11 cellular contexts compared by ENCODE assay signal in the genomic region with DNA sequence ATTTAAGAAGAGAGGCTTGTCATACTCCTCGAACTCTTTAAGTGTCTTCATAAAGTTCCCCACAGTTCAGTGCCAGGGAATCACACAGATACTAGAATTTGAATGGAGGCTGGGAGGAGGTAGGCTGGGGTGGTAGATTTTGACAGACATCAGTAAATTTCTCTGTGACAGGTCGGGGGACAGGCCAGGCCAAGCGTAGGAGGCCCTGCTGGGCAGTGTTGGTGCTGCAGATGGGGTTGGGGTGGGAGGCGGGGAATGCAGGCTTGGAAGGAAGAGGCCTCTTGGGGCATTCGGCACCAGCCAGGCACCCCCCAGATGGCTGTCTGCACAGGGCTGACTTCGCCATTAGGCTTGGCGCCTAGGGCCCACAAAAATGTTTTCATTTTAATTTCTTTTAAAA.
A peak's percentile ranks its signal among the peaks of the same experiment; 100 is the strongest.
DNase-seq lines count a peak whose midpoint lies in the region; ATAC-seq and TF ChIP-seq lines count a peak whose summit lies in the region.
"Had no signal": no experiment of that assay in that cellular context is flagged by ENCODE, and none has a peak within 500 bp of the region (broad histone marks: within the 10 kb centered on the region; RNA-seq: fewer than 3 reads in every experiment).

No MANE protein-coding gene starts in this region.

- CTCF ChIA-PET in activated naive CD4-positive, alpha-beta T cell treated with anti-CD3 and anti-CD28 coated beads, Interleukin-2, amount 10 ng/mL, durations not matched to agents 7 days and 5 days (lab: Charles Lee): no interaction called here

- H3K27ac ChIP-seq in muscle layer of duodenum (ENCODE audit: low read length): peak overlapping the region; percentile 85
- peak overlapping the region; percentile 90 for H3K27ac ChIP-seq in uterus
- H3K27ac ChIP-seq: epithelial cell of prostate, VCaP had no signal

- peak; percentile 35 for TF ChIP-seq CTCF in endothelial cell (IDR thresholded peaks at IDR 0.05; ENCODE audit: unreplicated experiment)
- TF ChIP-seq CTCF in uterus (IDR thresholded peaks at IDR 0.05): peak in 1 of 4 experiments; percentile 17

- peaks cover 22 to 45% of the 10 kb centered on the region in 2 donors for H3K4me1 ChIP-seq in muscle layer of duodenum (ENCODE audit: control insufficient read depth in 1 of 2, insufficient read depth in 2 of 2, low read length in 2 of 2)
- peaks cover 14 to 16% of the 10 kb centered on the region in 2 donors for H3K4me1 ChIP-seq in uterus

- H3K27me3 ChIP-seq in muscle layer of duodenum (ENCODE audit: low read depth, low read length) (no peaks in the 10 kb centered on the region), uterus (no peaks in the 10 kb centered on the region)

- peaks cover 77% of the 10 kb centered on the region for H3K4me1 Mint-ChIP-seq in activated naive CD4-positive, alpha-beta T cell treated with anti-CD3 and anti-CD28 coated beads, Interleukin-2, amount 50 U/mL, for 24 hours
- peaks cover 58% of the 10 kb centered on the region for H3K4me1 Mint-ChIP-seq in activated naive CD4-positive, alpha-beta T cell treated with anti-CD3 and anti-CD28 coated beads, Interleukin-2, amount 10 ng/mL, durations not matched to agents 7 days and 5 days
- H3K4me1 Mint-ChIP-seq in endothelial cell (ENCODE audit: unreplicated experiment): peaks cover 68% of the 10 kb centered on the region

- no peak for DNase-seq in activated naive CD4-positive, alpha-beta T cell treated with anti-CD3 and anti-CD28 coated beads, Interleukin-2, amount 10 ng/mL, durations not matched to agents 7 days and 5 days
- DNase-seq in endothelial cell (ENCODE audit: low spot score) (peak; percentile 47), uterus (peak in 1 of 2 donors; percentile 35), DMS153 (lab: John Stamatoyannopoulos, UW) (no peak)
- DNase-seq: activated naive CD4-positive, alpha-beta T cell had no signal

- no peaks in the 10 kb centered on the region for H3K27me3 Mint-ChIP-seq in activated naive CD4-positive, alpha-beta T cell treated with anti-CD3 and anti-CD28 coated beads, Interleukin-2, amount 50 U/mL, for 24 hours
- peaks cover 19% of the 10 kb centered on the region for H3K27me3 Mint-ChIP-seq in activated naive CD4-positive, alpha-beta T cell treated with anti-CD3 and anti-CD28 coated beads, Interleukin-2, amount 10 ng/mL, durations not matched to agents 7 days and 5 days
- peaks cover 4% of the 10 kb centered on the region for H3K27me3 Mint-ChIP-seq in endothelial cell (ENCODE audit: unreplicated experiment)

- H3K4me3 ChIP-seq in muscle layer of duodenum (ENCODE audit: low read depth in 1 of 2, low read length in 2 of 2) (no peak overlapping the region), uterus (no peak overlapping the region)

- H3K36me3 ChIP-seq in muscle layer of duodenum (ENCODE audit: control insufficient read depth in 1 of 2, insufficient read depth in 2 of 2, low read length in 2 of 2): no peaks in the 10 kb centered on the region
- H3K36me3 ChIP-seq in uterus: no peaks in the 10 kb centered on the region

- peaks cover 4% of the 10 kb centered on the region for H3K36me3 Mint-ChIP-seq in activated naive CD4-positive, alpha-beta T cell treated with anti-CD3 and anti-CD28 coated beads, Interleukin-2, amount 50 U/mL, for 24 hours
- H3K36me3 Mint-ChIP-seq in activated naive CD4-positive, alpha-beta T cell treated with anti-CD3 and anti-CD28 coated beads, Interleukin-2, amount 10 ng/mL, durations not matched to agents 7 days and 5 days: peaks cover 44% of the 10 kb centered on the region
- peaks cover 3% of the 10 kb centered on the region for H3K36me3 Mint-ChIP-seq in endothelial cell (ENCODE audit: low read depth, unreplicated experiment)

- H3K9me3 ChIP-seq in muscle layer of duodenum (ENCODE audit: control insufficient read depth in 1 of 2, low read length in 2 of 2) (no peaks in the 10 kb centered on the region), uterus (no peaks in the 10 kb centered on the region)

- H3K9me3 Mint-ChIP-seq in activated naive CD4-positive, alpha-beta T cell treated with anti-CD3 and anti-CD28 coated beads, Interleukin-2, amount 50 U/mL, for 24 hours: no peaks in the 10 kb centered on the region
- no peaks in the 10 kb centered on the region for H3K9me3 Mint-ChIP-seq in activated naive CD4-positive, alpha-beta T cell treated with anti-CD3 and anti-CD28 coated beads, Interleukin-2, amount 10 ng/mL, durations not matched to agents 7 days and 5 days
- H3K9me3 Mint-ChIP-seq in endothelial cell (ENCODE audit: unreplicated experiment): no peaks in the 10 kb centered on the region

- intact Hi-C loops in uterus (cut with DNase I; ENCODE audit: low total_unique reads): no loop called here

- peak overlapping the region; percentile 79 for H3K27ac Mint-ChIP-seq in activated naive CD4-positive, alpha-beta T cell treated with anti-CD3 and anti-CD28 coated beads, Interleukin-2, amount 50 U/mL, for 24 hours
- H3K27ac Mint-ChIP-seq in activated naive CD4-positive, alpha-beta T cell treated with anti-CD3 and anti-CD28 coated beads, Interleukin-2, amount 10 ng/mL, durations not matched to agents 7 days and 5 days: no peak overlapping the region
- H3K27ac Mint-ChIP-seq in endothelial cell (ENCODE audit: unreplicated experiment): no peak overlapping the region

- TF ChIP-seq POLR2A in uterus (IDR thresholded peaks at IDR 0.05): no peak

- ATAC-seq in HG03342 (IDR thresholded peaks at IDR 0.05; ENCODE audit: unreplicated experiment): no peak
- no peak for ATAC-seq in HG03159 (IDR thresholded peaks at IDR 0.05; ENCODE audit: unreplicated experiment)

- no peak overlapping the region for H3K4me3 Mint-ChIP-seq in activated naive CD4-positive, alpha-beta T cell treated with anti-CD3 and anti-CD28 coated beads, Interleukin-2, amount 50 U/mL, for 24 hours
- no peak overlapping the region for H3K4me3 Mint-ChIP-seq in activated naive CD4-positive, alpha-beta T cell treated with anti-CD3 and anti-CD28 coated beads, Interleukin-2, amount 10 ng/mL, durations not matched to agents 7 days and 5 days
- no peak overlapping the region for H3K4me3 Mint-ChIP-seq in endothelial cell (ENCODE audit: unreplicated experiment)
